In the genomic region with DNA sequence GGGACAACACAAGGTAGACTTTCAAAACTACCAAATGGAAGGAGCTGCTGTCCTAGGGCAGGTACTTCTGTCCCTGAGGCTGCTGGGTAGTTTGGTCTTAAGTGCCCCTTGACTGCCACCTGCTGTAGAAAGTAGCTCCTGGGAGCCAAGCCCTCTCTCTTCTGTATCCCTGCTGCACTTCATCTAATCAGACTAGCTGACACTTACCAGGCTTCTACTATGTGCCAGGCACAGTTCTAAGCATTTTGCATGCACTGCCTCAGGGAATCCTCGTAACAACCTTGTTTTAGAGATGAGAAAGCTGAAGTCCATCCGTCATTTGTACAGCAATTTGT, we compare ENCODE assay signal across 1 cellular context.
TF ChIP-seq lines count a peak whose summit lies in the region.

No MANE protein-coding gene starts in this region.

TF ChIP-seq in H1, 55 proteins besides CTCF, POLR2A, EP300 and RAD21 (continued from another document):
- TF ChIP-seq, protein P1, sequence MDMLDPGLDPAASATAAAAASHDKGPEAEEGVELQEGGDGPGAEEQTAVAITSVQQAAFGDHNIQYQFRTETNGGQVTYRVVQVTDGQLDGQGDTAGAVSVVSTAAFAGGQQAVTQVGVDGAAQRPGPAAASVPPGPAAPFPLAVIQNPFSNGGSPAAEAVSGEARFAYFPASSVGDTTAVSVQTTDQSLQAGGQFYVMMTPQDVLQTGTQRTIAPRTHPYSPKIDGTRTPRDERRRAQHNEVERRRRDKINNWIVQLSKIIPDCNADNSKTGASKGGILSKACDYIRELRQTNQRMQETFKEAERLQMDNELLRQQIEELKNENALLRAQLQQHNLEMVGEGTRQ (IDR thresholded peaks at IDR 0.05; ENCODE audit: low read length): no peak
- TF ChIP-seq SIN3A (conservative IDR thresholded peaks at IDR 0.05 in 1 of 2, IDR thresholded peaks at IDR 0.05 in 1 of 2; ENCODE audit: low read depth in 1 of 2, low read length in 2 of 2) (no peak), EGR1 (IDR thresholded peaks at IDR 0.05; ENCODE audit: borderline replicate concordance, low read depth, low read length) (no peak), NRF1 (IDR thresholded peaks at IDR 0.05; ENCODE audit: low read depth, low read length) (no peak), SP1 (IDR thresholded peaks at IDR 0.05; ENCODE audit: low read depth, low read length) (no peak), RNF2 (IDR thresholded peaks at IDR 0.05; ENCODE audit: borderline replicate concordance, low read depth, low read length, missing control alignments, poor library complexity, severe bottlenecking) (no peak), CTBP2 (IDR thresholded peaks at IDR 0.05; ENCODE audit: borderline replicate concordance, insufficient read depth, insufficient read length, low read length) (no peak), CEBPB (IDR thresholded peaks at IDR 0.05; ENCODE audit: low read depth, low read length) (no peak), GTF2F1 (IDR thresholded peaks at IDR 0.05; ENCODE audit: borderline replicate concordance, low read depth, low read length) (no peak), HDAC2 (IDR thresholded peaks at IDR 0.05; ENCODE audit: borderline replicate concordance in 1 of 2, low read depth in 2 of 2, low read length in 2 of 2) (no peak), KDM4A (IDR thresholded peaks at IDR 0.05; ENCODE audit: low read depth, low read length, severe bottlenecking) (no peak), KDM5A (IDR thresholded peaks at IDR 0.05; ENCODE audit: low read length) (no peak)
- TF ChIP-seq, protein P2, sequence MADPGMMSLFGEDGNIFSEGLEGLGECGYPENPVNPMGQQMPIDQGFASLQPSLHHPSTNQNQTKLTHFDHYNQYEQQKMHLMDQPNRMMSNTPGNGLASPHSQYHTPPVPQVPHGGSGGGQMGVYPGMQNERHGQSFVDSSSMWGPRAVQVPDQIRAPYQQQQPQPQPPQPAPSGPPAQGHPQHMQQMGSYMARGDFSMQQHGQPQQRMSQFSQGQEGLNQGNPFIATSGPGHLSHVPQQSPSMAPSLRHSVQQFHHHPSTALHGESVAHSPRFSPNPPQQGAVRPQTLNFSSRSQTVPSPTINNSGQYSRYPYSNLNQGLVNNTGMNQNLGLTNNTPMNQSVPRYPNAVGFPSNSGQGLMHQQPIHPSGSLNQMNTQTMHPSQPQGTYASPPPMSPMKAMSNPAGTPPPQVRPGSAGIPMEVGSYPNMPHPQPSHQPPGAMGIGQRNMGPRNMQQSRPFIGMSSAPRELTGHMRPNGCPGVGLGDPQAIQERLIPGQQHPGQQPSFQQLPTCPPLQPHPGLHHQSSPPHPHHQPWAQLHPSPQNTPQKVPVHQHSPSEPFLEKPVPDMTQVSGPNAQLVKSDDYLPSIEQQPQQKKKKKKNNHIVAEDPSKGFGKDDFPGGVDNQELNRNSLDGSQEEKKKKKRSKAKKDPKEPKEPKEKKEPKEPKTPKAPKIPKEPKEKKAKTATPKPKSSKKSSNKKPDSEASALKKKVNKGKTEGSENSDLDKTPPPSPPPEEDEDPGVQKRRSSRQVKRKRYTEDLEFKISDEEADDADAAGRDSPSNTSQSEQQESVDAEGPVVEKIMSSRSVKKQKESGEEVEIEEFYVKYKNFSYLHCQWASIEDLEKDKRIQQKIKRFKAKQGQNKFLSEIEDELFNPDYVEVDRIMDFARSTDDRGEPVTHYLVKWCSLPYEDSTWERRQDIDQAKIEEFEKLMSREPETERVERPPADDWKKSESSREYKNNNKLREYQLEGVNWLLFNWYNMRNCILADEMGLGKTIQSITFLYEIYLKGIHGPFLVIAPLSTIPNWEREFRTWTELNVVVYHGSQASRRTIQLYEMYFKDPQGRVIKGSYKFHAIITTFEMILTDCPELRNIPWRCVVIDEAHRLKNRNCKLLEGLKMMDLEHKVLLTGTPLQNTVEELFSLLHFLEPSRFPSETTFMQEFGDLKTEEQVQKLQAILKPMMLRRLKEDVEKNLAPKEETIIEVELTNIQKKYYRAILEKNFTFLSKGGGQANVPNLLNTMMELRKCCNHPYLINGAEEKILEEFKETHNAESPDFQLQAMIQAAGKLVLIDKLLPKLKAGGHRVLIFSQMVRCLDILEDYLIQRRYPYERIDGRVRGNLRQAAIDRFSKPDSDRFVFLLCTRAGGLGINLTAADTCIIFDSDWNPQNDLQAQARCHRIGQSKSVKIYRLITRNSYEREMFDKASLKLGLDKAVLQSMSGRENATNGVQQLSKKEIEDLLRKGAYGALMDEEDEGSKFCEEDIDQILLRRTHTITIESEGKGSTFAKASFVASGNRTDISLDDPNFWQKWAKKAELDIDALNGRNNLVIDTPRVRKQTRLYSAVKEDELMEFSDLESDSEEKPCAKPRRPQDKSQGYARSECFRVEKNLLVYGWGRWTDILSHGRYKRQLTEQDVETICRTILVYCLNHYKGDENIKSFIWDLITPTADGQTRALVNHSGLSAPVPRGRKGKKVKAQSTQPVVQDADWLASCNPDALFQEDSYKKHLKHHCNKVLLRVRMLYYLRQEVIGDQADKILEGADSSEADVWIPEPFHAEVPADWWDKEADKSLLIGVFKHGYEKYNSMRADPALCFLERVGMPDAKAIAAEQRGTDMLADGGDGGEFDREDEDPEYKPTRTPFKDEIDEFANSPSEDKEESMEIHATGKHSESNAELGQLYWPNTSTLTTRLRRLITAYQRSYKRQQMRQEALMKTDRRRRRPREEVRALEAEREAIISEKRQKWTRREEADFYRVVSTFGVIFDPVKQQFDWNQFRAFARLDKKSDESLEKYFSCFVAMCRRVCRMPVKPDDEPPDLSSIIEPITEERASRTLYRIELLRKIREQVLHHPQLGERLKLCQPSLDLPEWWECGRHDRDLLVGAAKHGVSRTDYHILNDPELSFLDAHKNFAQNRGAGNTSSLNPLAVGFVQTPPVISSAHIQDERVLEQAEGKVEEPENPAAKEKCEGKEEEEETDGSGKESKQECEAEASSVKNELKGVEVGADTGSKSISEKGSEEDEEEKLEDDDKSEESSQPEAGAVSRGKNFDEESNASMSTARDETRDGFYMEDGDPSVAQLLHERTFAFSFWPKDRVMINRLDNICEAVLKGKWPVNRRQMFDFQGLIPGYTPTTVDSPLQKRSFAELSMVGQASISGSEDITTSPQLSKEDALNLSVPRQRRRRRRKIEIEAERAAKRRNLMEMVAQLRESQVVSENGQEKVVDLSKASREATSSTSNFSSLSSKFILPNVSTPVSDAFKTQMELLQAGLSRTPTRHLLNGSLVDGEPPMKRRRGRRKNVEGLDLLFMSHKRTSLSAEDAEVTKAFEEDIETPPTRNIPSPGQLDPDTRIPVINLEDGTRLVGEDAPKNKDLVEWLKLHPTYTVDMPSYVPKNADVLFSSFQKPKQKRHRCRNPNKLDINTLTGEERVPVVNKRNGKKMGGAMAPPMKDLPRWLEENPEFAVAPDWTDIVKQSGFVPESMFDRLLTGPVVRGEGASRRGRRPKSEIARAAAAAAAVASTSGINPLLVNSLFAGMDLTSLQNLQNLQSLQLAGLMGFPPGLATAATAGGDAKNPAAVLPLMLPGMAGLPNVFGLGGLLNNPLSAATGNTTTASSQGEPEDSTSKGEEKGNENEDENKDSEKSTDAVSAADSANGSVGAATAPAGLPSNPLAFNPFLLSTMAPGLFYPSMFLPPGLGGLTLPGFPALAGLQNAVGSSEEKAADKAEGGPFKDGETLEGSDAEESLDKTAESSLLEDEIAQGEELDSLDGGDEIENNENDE (IDR thresholded peaks at IDR 0.05; ENCODE audit: insufficient replicate concordance, low read length): no peak
